Comparison of ENCODE assay signal across 26 cellular contexts in the genomic region with DNA sequence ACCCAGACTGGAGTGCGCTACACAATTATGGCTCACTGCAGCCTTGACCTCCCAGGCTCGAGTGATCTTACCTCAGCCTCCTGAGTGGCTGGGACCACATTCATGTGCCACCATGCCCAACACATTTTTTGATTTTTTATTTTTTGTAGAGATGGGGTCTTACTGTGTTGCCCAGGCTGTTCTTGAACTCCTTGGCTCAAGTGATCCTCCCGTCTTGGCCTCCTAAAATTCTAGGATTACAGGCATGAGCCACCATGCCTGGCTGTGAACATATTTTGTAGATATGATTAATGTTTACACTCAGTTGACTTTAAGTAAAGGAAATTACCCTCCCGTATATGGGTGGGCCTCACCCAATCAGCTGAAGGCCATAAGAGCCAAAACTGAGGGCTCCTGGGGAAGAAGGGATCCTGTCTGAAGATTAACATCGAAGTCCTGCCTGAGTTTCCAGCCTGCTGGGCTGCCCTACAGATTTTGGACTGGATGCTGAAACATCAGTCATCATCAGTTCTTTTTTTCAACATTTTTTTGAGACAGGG.
DNase-seq lines count a peak whose midpoint lies in the region; ATAC-seq, FAIRE-seq and TF ChIP-seq lines count a peak whose summit lies in the region.
"Had no signal": no experiment of that assay in that cellular context is flagged by ENCODE, and none has a peak within 500 bp of the region (broad histone marks: within the 10 kb centered on the region; RNA-seq: fewer than 3 reads in every experiment).

No MANE protein-coding gene starts in this region.

- H3K27me3 ChIP-seq in stomach: no peaks in the 10 kb centered on the region
- H3K27me3 ChIP-seq: BE2C; BLaER1 treated with 17β-estradiol and CSF1 and Interleukin-3, amounts not matched to agents 10 nM and 100 nM had no signal

- no peaks in the 10 kb centered on the region for H3K27me3 Mint-ChIP-seq in activated CD8-positive, alpha-beta T cell treated with anti-CD3 and anti-CD28 coated beads, Interleukin-2, amount 10 ng/mL, durations not matched to agents 7 days and 5 days (ENCODE audit: low read depth)
- H3K27me3 Mint-ChIP-seq: CD4-positive, alpha-beta T cell; CD8-positive, alpha-beta memory T cell had no signal

- H3K4me3 ChIP-seq in kidney (ENCODE audit: low read length in 2 of 2) (no peak overlapping the region), stomach (no peak overlapping the region)
- H3K4me3 ChIP-seq: A549; BLaER1 treated with 17β-estradiol and CSF1 and Interleukin-3, amounts not matched to agents 10 nM and 100 nM; GM23338 had no signal

- peak; percentile 6 for DNase-seq in activated effector memory CD4-positive, alpha-beta T cell treated with anti-CD3 and anti-CD28 coated beads, Interleukin-2, amount 50 U/mL, for 16 hours
- DNase-seq in activated effector memory CD4-positive, alpha-beta T cell treated with Interleukin-2 at 50 U/mL for 16 hours: no peak
- DNase-seq in kidney (peak; percentile 15), stomach (peak; percentile 8), medulla oblongata (ENCODE audit: extremely low spot score) (no peak)
- DNase-seq in activated CD8-positive, alpha-beta T cell treated with anti-CD3 and anti-CD28 coated beads, Interleukin-2, amount 10 ng/mL, durations not matched to agents 7 days and 5 days: no peak
- DNase-seq: 8988T; ACHN; AML-193; BE2C; CD4-positive, alpha-beta T cell; CD8-positive, alpha-beta memory T cell; DMS 273 treated with DMSO at 0.1 percent for 48 hours; DMS53; DMS79 treated with DMSO at 0.1 percent for 48 hours; GF-D8; H9; HFFc6 had no signal

- no peak for TF ChIP-seq CTCF in kidney (IDR thresholded peaks at IDR 0.05; ENCODE audit: borderline replicate concordance, extremely low read depth, insufficient read depth)
- no peak for TF ChIP-seq CTCF in stomach (IDR thresholded peaks at IDR 0.05)

- POLR2A ChIA-PET in activated CD8-positive, alpha-beta T cell treated with anti-CD3 and anti-CD28 coated beads, Interleukin-2, amount 10 ng/mL, durations not matched to agents 7 days and 5 days (lab: Charles Lee): no interaction called here

- no peak for TF ChIP-seq EP300 in stomach (IDR thresholded peaks at IDR 0.05)

- H3K9me3 ChIP-seq in kidney (ENCODE audit: control insufficient read depth in 1 of 2, low read length in 2 of 2) (no peaks in the 10 kb centered on the region), stomach (peaks cover 0 to 2% (median under 1%) of the 10 kb centered on the region in 4 donors)
- H3K9me3 ChIP-seq: A549; BE2C; BLaER1 treated with 17β-estradiol and CSF1 and Interleukin-3, amounts not matched to agents 10 nM and 100 nM had no signal

- H3K36me3 ChIP-seq in kidney (ENCODE audit: control insufficient read depth in 1 of 2, insufficient read depth in 2 of 2, low read length in 2 of 2): no peaks in the 10 kb centered on the region
- H3K36me3 ChIP-seq in stomach: no peaks in the 10 kb centered on the region
- H3K36me3 ChIP-seq: BE2C; BLaER1 treated with 17β-estradiol and CSF1 and Interleukin-3, amounts not matched to agents 10 nM and 100 nM had no signal

- intact Hi-C loops in kidney (cut with DNase I) (loop anchor here (10.0 kb wide), 1 partner anchor 808 kb away; no protein-coding TSS in a partner anchor), stomach (cut with DNase I; ENCODE audit: low total_unique reads) (no loop called here)

- H3K36me3 Mint-ChIP-seq in activated CD8-positive, alpha-beta T cell treated with anti-CD3 and anti-CD28 coated beads, Interleukin-2, amount 10 ng/mL, durations not matched to agents 7 days and 5 days (ENCODE audit: low read depth): no peaks in the 10 kb centered on the region
- H3K36me3 Mint-ChIP-seq: CD14-positive monocyte had no signal

- H3K9me3 Mint-ChIP-seq in activated CD8-positive, alpha-beta T cell treated with anti-CD3 and anti-CD28 coated beads, Interleukin-2, amount 10 ng/mL, durations not matched to agents 7 days and 5 days (ENCODE audit: insufficient read depth): no peaks in the 10 kb centered on the region
- H3K9me3 Mint-ChIP-seq: H9 had no signal

- H3K4me1 Mint-ChIP-seq in activated CD8-positive, alpha-beta T cell treated with anti-CD3 and anti-CD28 coated beads, Interleukin-2, amount 10 ng/mL, durations not matched to agents 7 days and 5 days (ENCODE audit: low read depth): no peaks in the 10 kb centered on the region
- H3K4me1 Mint-ChIP-seq: CD14-positive monocyte; CD8-positive, alpha-beta memory T cell had no signal

- no peak for FAIRE-seq in kidney (lab: Jason Lieb, UNC)
- FAIRE-seq: A549, D721Med, GM12891, GM18507 had no signal

- CTCF ChIA-PET in activated CD8-positive, alpha-beta T cell treated with anti-CD3 and anti-CD28 coated beads, Interleukin-2, amount 10 ng/mL, durations not matched to agents 7 days and 5 days (lab: Charles Lee): no interaction called here

- 87 to 92% (median 91%) methylated on average over 5 of the region's 5 CpGs for WGBS in stomach, 5 donors

- H3K27ac Mint-ChIP-seq in activated CD8-positive, alpha-beta T cell treated with anti-CD3 and anti-CD28 coated beads, Interleukin-2, amount 10 ng/mL, durations not matched to agents 7 days and 5 days: no peak overlapping the region
- H3K27ac Mint-ChIP-seq: CD14-positive monocyte; CD4-positive, alpha-beta T cell; CD8-positive, alpha-beta memory T cell; GM23338; HFFc6 had no signal

- no peak for ATAC-seq in activated CD8-positive, alpha-beta T cell treated with anti-CD3 and anti-CD28 coated beads, Interleukin-2, amount 10 ng/mL, durations not matched to agents 7 days and 5 days
- ATAC-seq: A549, GM23338, HCT116 had no signal

- no peak overlapping the region for H3K27ac ChIP-seq in kidney (ENCODE audit: low read depth in 2 of 2, low read length in 2 of 2)
- no peak overlapping the region for H3K27ac ChIP-seq in stomach
- H3K27ac ChIP-seq: A549; BLaER1 treated with 17β-estradiol and CSF1 and Interleukin-3, amounts not matched to agents 10 nM and 100 nM had no signal

- H3K4me1 ChIP-seq in kidney (ENCODE audit: control insufficient read depth in 1 of 2, insufficient read depth in 1 of 2, low read depth in 1 of 2, low read length in 2 of 2): no peaks in the 10 kb centered on the region
- no peaks in the 10 kb centered on the region for H3K4me1 ChIP-seq in stomach
- H3K4me1 ChIP-seq: A549, BE2C had no signal

- H3K9ac ChIP-seq in kidney (ENCODE audit: low read length in 2 of 2): no peak overlapping the region
- H3K9ac ChIP-seq: BLaER1 treated with 17β-estradiol and CSF1 and Interleukin-3, amounts not matched to agents 10 nM and 100 nM had no signal

- H3K4me3 Mint-ChIP-seq in activated CD8-positive, alpha-beta T cell treated with anti-CD3 and anti-CD28 coated beads, Interleukin-2, amount 10 ng/mL, durations not matched to agents 7 days and 5 days: no peak overlapping the region
- H3K4me3 Mint-ChIP-seq: CD14-positive monocyte; CD4-positive, alpha-beta T cell; CD8-positive, alpha-beta memory T cell; GM23338; H9; HFFc6 had no signal

- no peak for TF ChIP-seq POLR2A in stomach (IDR thresholded peaks at IDR 0.05)

Comparison
In these comparisons a context has a peak if more than half of its experiments do, and no peak if none do; other contexts are left out.
1. DNase-seq: peak in activated effector memory CD4-positive, alpha-beta T cell treated with anti-CD3 and anti-CD28 coated beads, Interleukin-2, amount 50 U/mL, for 16 hours (single experiment), kidney (single experiment) and stomach (single experiment); none in activated effector memory CD4-positive, alpha-beta T cell treated with Interleukin-2 at 50 U/mL for 16 hours (single experiment), activated CD8-positive, alpha-beta T cell treated with anti-CD3 and anti-CD28 coated beads, Interleukin-2, amount 10 ng/mL, durations not matched to agents 7 days and 5 days (single experiment) and medulla oblongata (single experiment).